ENCODE assay signal across 21 cellular contexts in the genomic region with DNA sequence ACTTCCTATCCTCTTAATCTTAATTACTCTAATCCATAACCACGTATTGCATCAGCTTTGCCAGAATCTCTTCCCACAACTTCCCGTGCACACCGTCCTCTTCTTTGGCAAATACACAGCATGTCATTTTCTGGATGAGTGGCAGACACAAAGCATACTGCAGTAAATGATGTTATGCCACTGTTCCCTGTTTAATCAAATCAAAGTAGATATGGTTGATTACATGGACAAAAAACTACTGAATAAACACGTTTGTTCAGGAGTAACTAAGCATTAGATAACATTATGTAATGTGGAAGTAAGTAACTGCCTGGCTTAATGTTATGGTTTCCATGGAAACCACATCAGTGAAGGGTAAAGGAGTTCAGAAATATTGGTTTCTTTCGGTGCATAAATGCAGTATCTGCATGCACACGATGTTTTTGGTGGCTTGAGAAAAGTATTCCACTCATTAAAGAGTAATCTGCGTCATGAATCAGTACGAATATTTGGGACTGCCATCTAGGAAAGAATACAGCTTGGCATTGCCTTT.
DNase-seq lines count a peak whose midpoint lies in the region; ATAC-seq and TF ChIP-seq lines count a peak whose summit lies in the region.
"Had no signal": no experiment of that assay in that cellular context is flagged by ENCODE, and none has a peak within 500 bp of the region (broad histone marks: within the 10 kb centered on the region; RNA-seq: fewer than 3 reads in every experiment).

No MANE protein-coding gene starts in this region.

- peaks cover 9% of the 10 kb centered on the region for H3K4me1 Mint-ChIP-seq in GM23338

- DNase-seq in GM23338 (ENCODE audit: low spot score) (no peak), SK-N-DZ (ENCODE audit: low spot score) (peak; percentile 25), caudate nucleus (lab: John Stamatoyannopoulos, UW) (peak in 5 of 61 donors; percentile 4 to 20 (median 15)), retina (peak; percentile 36), UCSD-AML1 (lab: John Stamatoyannopoulos, UW; ENCODE audit: unreplicated experiment) (no peak), SKM-1 (lab: John Stamatoyannopoulos, UW; ENCODE audit: unreplicated experiment) (no peak), NCI-H526 treated with DMSO at 0.1 percent for 48 hours (lab: John Stamatoyannopoulos, UW) (no peak)
- DNase-seq: Caco-2; CD4-positive, alpha-beta memory T cell; DMS 273 treated with DMSO at 0.1 percent for 48 hours; DMS79 treated with DMSO at 0.1 percent for 48 hours; H7; NCI-H187; NCI-H2107; NCI-H2227 treated with DMSO at 0.1 percent for 48 hours; NCI-H524 treated with DMSO at 0.1 percent for 48 hours; PC-9; SHP77 treated with DMSO at 0.1 percent for 48 hours; T-helper 1 cell had no signal

- no peaks in the 10 kb centered on the region for H3K9me3 Mint-ChIP-seq in GM23338

- peaks cover 4% of the 10 kb centered on the region; the same call in 1 of the 2 replicates for H3F3A ChIP-seq in GM23338 (replicated peaks; ENCODE audit: low read depth)

- H3K4me1 ChIP-seq in GM23338 (ENCODE audit: insufficient read depth), result peaks cover 15% of the 10 kb centered on the region

- H3K27ac ChIP-seq in GM23338 (ENCODE audit: low read depth) (no peak overlapping the region), caudate nucleus (ENCODE audit: low read depth, low read length) (peak overlapping the region; percentile 20)
- H3K27ac ChIP-seq: BLaER1 treated with 17β-estradiol and CSF1 and Interleukin-3, amounts not matched to agents 10 nM and 100 nM; PC-9; RWPE1 had no signal

- no peaks in the 10 kb centered on the region for H3K9me2 ChIP-seq in GM23338 (ENCODE audit: insufficient read depth)

- no peaks in the 10 kb centered on the region for H3K36me3 ChIP-seq in GM23338 (ENCODE audit: insufficient read depth)
- H3K36me3 ChIP-seq: BLaER1 treated with 17β-estradiol and CSF1 and Interleukin-3, amounts not matched to agents 10 nM and 100 nM had no signal

- H3K4me3 ChIP-seq in GM23338, result no peak overlapping the region
- H3K4me3 ChIP-seq: BLaER1 treated with 17β-estradiol and CSF1 and Interleukin-3, amounts not matched to agents 10 nM and 100 nM; PC-9 had no signal

- ATAC-seq in GM23338, result no peak

- no peak overlapping the region for H3K27ac Mint-ChIP-seq in GM23338

- H3K79me2 ChIP-seq in GM23338 (replicated peaks; ENCODE audit: insufficient read depth), result no peaks in the 10 kb centered on the region

- no peak overlapping the region for H3K4me3 Mint-ChIP-seq in GM23338

- H4K20me1 ChIP-seq in GM23338 (replicated peaks; ENCODE audit: insufficient read depth), result no peaks in the 10 kb centered on the region
- H4K20me1 ChIP-seq: BLaER1 treated with 17β-estradiol and CSF1 and Interleukin-3, amounts not matched to agents 10 nM and 100 nM had no signal

- H3K4me2 ChIP-seq in GM23338, result no peak overlapping the region
- H3K4me2 ChIP-seq: PC-9 had no signal

- no peak for TF ChIP-seq CTCF in GM23338 (conservative IDR thresholded peaks at IDR 0.05; ENCODE audit: low read depth in 2 of 2)

- H3K36me3 Mint-ChIP-seq in GM23338 (ENCODE audit: low read depth), result no peaks in the 10 kb centered on the region
- H3K36me3 Mint-ChIP-seq: CD4-positive, alpha-beta memory T cell had no signal

- H3K27me3 Mint-ChIP-seq in GM23338 (ENCODE audit: insufficient read depth, low read depth, poor library complexity), result peaks cover 6% of the 10 kb centered on the region

- 0 out of 2 replicates have a peak overlapping the region, but pooled peaks have one; percentile 72 for H2AFZ ChIP-seq in GM23338
- H2AFZ ChIP-seq: PC-9 had no signal

- H3K27me3 ChIP-seq in GM23338 (ENCODE audit: insufficient read depth), result no peaks in the 10 kb centered on the region
- H3K27me3 ChIP-seq: BLaER1 treated with 17β-estradiol and CSF1 and Interleukin-3, amounts not matched to agents 10 nM and 100 nM had no signal

TF ChIP-seq in GM23338, 12 proteins besides CTCF, POLR2A, EP300 and RAD21 (continues in another document):
- TF ChIP-seq ZNF331 (CRISPR knock-in tag; IDR thresholded peaks at IDR 0.05; ENCODE audit: low read depth) (no peak), EZH2 (IDR thresholded peaks at IDR 0.05; ENCODE audit: low read depth, unreplicated experiment) (no peak), REST (IDR thresholded peaks at IDR 0.05; ENCODE audit: unreplicated experiment) (no peak), STAT1 (IDR thresholded peaks at IDR 0.05; ENCODE audit: unreplicated experiment) (no peak), CREB1 (CRISPR knock-in tag; IDR thresholded peaks at IDR 0.05; ENCODE audit: low read depth) (no peak), POLR2AphosphoS5 (IDR thresholded peaks at IDR 0.05; ENCODE audit: low read depth) (no peak)

Comparison
In these comparisons a context has a peak if more than half of its experiments do, and no peak if none do; other contexts are left out.
1. DNase-seq: peak in SK-N-DZ (single experiment) and retina (single experiment); none in GM23338 (single experiment), UCSD-AML1 (single experiment), SKM-1 (single experiment) and NCI-H526 treated with DMSO at 0.1 percent for 48 hours (single experiment).